In the genomic region with DNA sequence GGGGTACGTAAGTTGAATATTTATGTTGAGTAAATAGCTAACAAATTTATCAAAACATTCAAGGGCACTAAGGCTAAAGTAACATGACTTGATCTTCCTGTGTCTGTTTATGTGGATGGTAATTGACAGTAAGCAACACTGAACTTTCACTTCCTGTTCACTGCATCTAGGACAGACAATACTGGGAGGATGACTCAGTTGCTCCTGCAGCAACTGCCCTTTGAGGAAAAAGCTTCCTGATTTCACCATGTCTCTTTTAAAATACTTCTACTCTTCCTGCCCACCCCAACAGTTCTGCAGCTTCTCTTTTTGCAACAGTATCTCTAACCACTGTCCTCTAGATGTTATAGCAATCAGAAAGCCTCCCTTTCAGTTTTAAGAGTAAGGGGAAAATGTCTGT, we compare ENCODE assay signal across 8 cellular contexts.
DNase-seq lines count a peak whose midpoint lies in the region; ATAC-seq, FAIRE-seq and TF ChIP-seq lines count a peak whose summit lies in the region.

No MANE protein-coding gene starts in this region.

- no peak overlapping the region for H3K27ac Mint-ChIP-seq in chondrocyte (ENCODE audit: unreplicated experiment)

- H3K36me3 Mint-ChIP-seq in chondrocyte (ENCODE audit: low read depth): peaks cover 3% of the 10 kb centered on the region

- no peak overlapping the region for H3K4me3 Mint-ChIP-seq in chondrocyte (ENCODE audit: unreplicated experiment)

- H3K4me1 Mint-ChIP-seq in chondrocyte (ENCODE audit: low read depth): peaks cover 13% of the 10 kb centered on the region

- H3K4me1 ChIP-seq in right cardiac atrium (ENCODE audit: control insufficient read depth, insufficient read depth, low read length): no peaks in the 10 kb centered on the region

- WGBS in right cardiac atrium: 41% methylated on average over 1 of the region's 1 CpG

- peak; percentile 81 for FAIRE-seq in urothelium cell line (lab: Jason Lieb, UNC)

- no peaks in the 10 kb centered on the region for H3K9me3 ChIP-seq in right cardiac atrium (ENCODE audit: control insufficient read depth, low read length)

- H3K27ac ChIP-seq in right cardiac atrium (ENCODE audit: low read length): no peak overlapping the region

- no peak for TF ChIP-seq CTCF in GM12865 (IDR thresholded peaks at IDR 0.05; ENCODE audit: insufficient read depth, low read depth, low read length, missing control alignments)
- no peak for TF ChIP-seq CTCF in chondrocyte (IDR thresholded peaks at IDR 0.05)

- H3K9me3 Mint-ChIP-seq in chondrocyte (ENCODE audit: low read depth): peaks cover 10% of the 10 kb centered on the region

- no peaks in the 10 kb centered on the region for H3K27me3 ChIP-seq in right cardiac atrium (ENCODE audit: control insufficient read depth, insufficient read depth)

- ATAC-seq in HG02885 (IDR thresholded peaks at IDR 0.05; ENCODE audit: poor library complexity, unreplicated experiment): peak; percentile 83
- ATAC-seq in right cardiac atrium: peak; percentile 62 to 69

- H3K4me3 ChIP-seq in GM12865 (ENCODE audit: low read depth, low read length) (peak overlapping the region; percentile 12; the same call in 1 of the 2 replicates), right cardiac atrium (ENCODE audit: low read length) (peak overlapping the region; percentile 45)

- no peaks in the 10 kb centered on the region for H3K27me3 Mint-ChIP-seq in chondrocyte (ENCODE audit: low read depth)

- intact Hi-C loops in right cardiac atrium (cut with DNase I): loop anchor here in 1 of 4 donors (10.0 kb wide), 1 partner anchor 62 kb away; no protein-coding TSS in a partner anchor

- DNase-seq in GM12865 (ENCODE audit: low read depth) (peak; percentile 57), RKO (ENCODE audit: low spot score) (peak; percentile 58), right cardiac atrium (no peak), urothelium cell line (ENCODE audit: low spot score) (peak; percentile 18), NCI-H2227 treated with DMSO at 0.1 percent for 48 hours (lab: John Stamatoyannopoulos, UW) (no peak), chondrocyte (ENCODE audit: low spot score) (no peak), NCI-H2029 (lab: John Stamatoyannopoulos, UW) (no peak)

Comparison
In these comparisons a context has a peak if more than half of its experiments do, and no peak if none do; other contexts are left out.
1. DNase-seq: peak in GM12865 (single experiment), RKO (single experiment) and urothelium cell line (single experiment); none in right cardiac atrium (0 of 3), NCI-H2227 treated with DMSO at 0.1 percent for 48 hours (single experiment), chondrocyte (single experiment) and NCI-H2029 (single experiment).